Comparison of ENCODE assay signal across 8 cellular contexts in the genomic region with DNA sequence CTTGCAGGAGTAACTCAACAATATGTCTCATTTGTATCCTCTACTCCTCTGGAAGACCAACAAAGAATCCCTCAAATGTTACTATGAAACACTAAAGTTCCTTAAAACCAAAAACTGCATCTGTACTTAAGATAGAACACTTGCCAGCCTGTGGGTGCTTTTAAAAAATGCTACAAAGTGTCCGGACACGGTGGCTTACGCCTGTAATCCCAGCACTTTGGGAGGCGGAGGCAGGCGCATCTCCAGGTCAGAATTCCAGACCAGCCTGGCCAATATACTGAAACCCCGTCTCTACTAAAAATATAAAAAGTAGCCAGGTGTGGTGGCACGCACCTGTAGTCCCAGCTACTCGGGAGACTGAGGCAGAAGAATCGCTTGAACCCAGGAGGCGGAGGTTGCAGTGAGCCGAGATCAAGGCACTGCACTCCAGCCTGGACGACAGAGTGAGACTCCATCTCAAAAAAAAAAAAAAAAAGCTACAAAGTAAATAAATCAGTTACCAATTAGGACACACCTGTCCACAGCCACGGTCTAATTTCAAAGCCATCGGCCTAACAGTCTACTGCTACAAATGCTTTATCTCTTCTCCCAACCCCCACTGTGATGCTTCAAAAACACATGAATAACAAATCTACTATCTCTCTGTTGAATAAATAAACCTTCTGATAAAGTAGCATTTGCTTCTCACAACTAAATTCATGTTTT. TPM values are rescaled to one million over a fixed set of nuclear protein-coding genes. Genes with fewer than 3 reads are reported as not detected.
A peak's percentile ranks its signal among the peaks of the same experiment; 100 is the strongest.
DNase-seq lines count a peak whose midpoint lies in the region; ATAC-seq and TF ChIP-seq lines count a peak whose summit lies in the region.
"Not testable (repeated sequence)": the region's sequence is repeated elsewhere in the genome, so short reads cannot be mapped to it uniquely, and the experiment has no call there.

No MANE protein-coding gene starts in this region.

- CTCF ChIA-PET in CD8-positive, alpha-beta T cell (lab: Charles Lee); activated B cell treated with CpG ODN at 0.5 μM for 24 hours (lab: Charles Lee): not testable (repeated sequence)

- POLR2A ChIA-PET in CD8-positive, alpha-beta T cell (lab: Charles Lee); activated B cell treated with CpG ODN at 0.5 μM for 24 hours (lab: Charles Lee); naive thymus-derived CD8-positive, alpha-beta T cell (lab: Charles Lee): not testable (repeated sequence)

- H3K4me3 Mint-ChIP-seq in CD8-positive, alpha-beta T cell = peak overlapping the region; percentile 97
- H3K4me3 Mint-ChIP-seq in activated B cell treated with CpG ODN at 0.5 μM for 24 hours = peak overlapping the region; percentile 99
- peak overlapping the region; percentile 55 to 100 (median 98) for H3K4me3 Mint-ChIP-seq in naive thymus-derived CD8-positive, alpha-beta T cell
- peak overlapping the region; percentile 98 for H3K4me3 Mint-ChIP-seq in stimulated activated memory B cell treated with anti-CD40 and anti-IgM and Interleukin-4, amounts not matched to agents 10 μg/mL and 1 μg/mL and 100 μg/mL, for 72 hours

- not testable (repeated sequence) for H3K9me3 Mint-ChIP-seq in CD8-positive, alpha-beta T cell; activated B cell treated with CpG ODN at 0.5 μM for 24 hours; naive thymus-derived CD8-positive, alpha-beta T cell; stimulated activated memory B cell treated with anti-CD40 and anti-IgM and Interleukin-4, amounts not matched to agents 10 μg/mL and 1 μg/mL and 100 μg/mL, for 72 hours

- not testable (repeated sequence) for ATAC-seq in CD8-positive, alpha-beta T cell; activated B cell treated with CpG ODN at 0.5 μM for 24 hours (ENCODE audit: low read depth); body of pancreas; naive thymus-derived CD8-positive, alpha-beta T cell; stimulated activated memory B cell treated with anti-CD40 and anti-IgM and Interleukin-4, amounts not matched to agents 10 μg/mL and 1 μg/mL and 100 μg/mL, for 72 hours

- not testable (repeated sequence) for DNase-seq in CD8-positive, alpha-beta T cell; activated B cell treated with CpG ODN at 0.5 μM for 24 hours; left ventricle myocardium inferior; naive thymus-derived CD8-positive, alpha-beta T cell
- DNase-seq in NCI-H345 treated with DMSO at 0.1 percent for 48 hours (lab: John Stamatoyannopoulos, UW; ENCODE audit: unreplicated experiment) (peak; percentile 54), body of pancreas (peak in 2 of 4 donors; percentile 8 to 17)

- not testable (repeated sequence) for TF ChIP-seq CTCF in CD8-positive, alpha-beta T cell (IDR thresholded peaks at IDR 0.05); activated B cell treated with CpG ODN at 0.5 μM for 24 hours (IDR thresholded peaks at IDR 0.05); body of pancreas (IDR thresholded peaks at IDR 0.05); left ventricle myocardium inferior (IDR thresholded peaks at IDR 0.05; ENCODE audit: borderline replicate concordance)

- WGBS in body of pancreas, 2 donors = 40% methylated on average over 14 of the region's 14 CpGs

- H3K36me3 ChIP-seq in CD8-positive, alpha-beta T cell (ENCODE audit: insufficient read depth, low read length) = peaks cover 12% of the 10 kb centered on the region
- H3K36me3 ChIP-seq in HUES48 (ENCODE audit: control insufficient read depth, insufficient read depth, low read length) = peaks cover 16% of the 10 kb centered on the region
- H3K36me3 ChIP-seq in body of pancreas (replicated peaks in 1 of 2; ENCODE audit: insufficient read depth in 1 of 2, low read depth in 2 of 2) = not testable (repeated sequence)
- H3K36me3 ChIP-seq in left ventricle myocardium inferior = peaks cover 20% of the 10 kb centered on the region

- not testable (repeated sequence) for H3K27me3 ChIP-seq in CD8-positive, alpha-beta T cell (ENCODE audit: insufficient read depth, low read length); HUES48 (ENCODE audit: control insufficient read depth, insufficient read depth, low read length); body of pancreas; left ventricle myocardium inferior (ENCODE audit: low read depth)

- not testable (repeated sequence) for H3K27me3 Mint-ChIP-seq in CD8-positive, alpha-beta T cell (ENCODE audit: low read depth); activated B cell treated with CpG ODN at 0.5 μM for 24 hours; naive thymus-derived CD8-positive, alpha-beta T cell; stimulated activated memory B cell treated with anti-CD40 and anti-IgM and Interleukin-4, amounts not matched to agents 10 μg/mL and 1 μg/mL and 100 μg/mL, for 72 hours

- H3K36me3 Mint-ChIP-seq in CD8-positive, alpha-beta T cell = peaks cover 42% of the 10 kb centered on the region
- peaks cover 41% of the 10 kb centered on the region for H3K36me3 Mint-ChIP-seq in activated B cell treated with CpG ODN at 0.5 μM for 24 hours (ENCODE audit: low read depth)
- peaks cover 5 to 30% (median 13%) of the 10 kb centered on the region in 3 donors for H3K36me3 Mint-ChIP-seq in naive thymus-derived CD8-positive, alpha-beta T cell
- peaks cover 22% of the 10 kb centered on the region for H3K36me3 Mint-ChIP-seq in stimulated activated memory B cell treated with anti-CD40 and anti-IgM and Interleukin-4, amounts not matched to agents 10 μg/mL and 1 μg/mL and 100 μg/mL, for 72 hours

- H3K27ac Mint-ChIP-seq in CD8-positive, alpha-beta T cell = peak overlapping the region; percentile 1
- H3K27ac Mint-ChIP-seq in activated B cell treated with CpG ODN at 0.5 μM for 24 hours; stimulated activated memory B cell treated with anti-CD40 and anti-IgM and Interleukin-4, amounts not matched to agents 10 μg/mL and 1 μg/mL and 100 μg/mL, for 72 hours: not testable (repeated sequence)
- peak overlapping the region in 9 of 10 donors; percentile 4 to 99 (median 65) for H3K27ac Mint-ChIP-seq in naive thymus-derived CD8-positive, alpha-beta T cell

- H3K27ac ChIP-seq in CD8-positive, alpha-beta T cell (ENCODE audit: low read depth, low read length); left ventricle myocardium inferior (replicated peaks): not testable (repeated sequence)
- H3K27ac ChIP-seq in HUES48 (ENCODE audit: low read depth, low read length) (peak overlapping the region; percentile 2), body of pancreas (peak overlapping the region in 3 of 4 donors; percentile 95 to 99 (median 96))

- TF ChIP-seq POLR2A in body of pancreas (IDR thresholded peaks at IDR 0.05) = not testable (repeated sequence)

- H3K4me3 ChIP-seq in CD8-positive, alpha-beta T cell (ENCODE audit: low read depth, low read length); body of pancreas: not testable (repeated sequence)
- H3K4me3 ChIP-seq in HUES48 (ENCODE audit: low read depth, low read length) = peak overlapping the region; percentile 98
- peak overlapping the region; percentile 93 for H3K4me3 ChIP-seq in left ventricle myocardium inferior

- intact Hi-C loops in CD8-positive, alpha-beta T cell (cut with DNase I, micrococcal nuclease) = loop anchor here in 1 of 2 experiments (5.0 to 10.0 kb wide), 4 partner anchors 35 to 582 kb away; a partner anchor contains a TSS
- intact Hi-C loops in activated B cell treated with CpG ODN at 0.5 μM for 24 hours (cut with micrococcal nuclease) = loop anchor here (10.0 kb wide), 1 partner anchor 268 kb away; no protein-coding TSS in a partner anchor
- intact Hi-C loops in body of pancreas (cut with DNase I); left ventricle myocardium inferior (cut with micrococcal nuclease): not testable (repeated sequence)

- H3K9ac ChIP-seq in HUES48 (ENCODE audit: low read depth, low read length) = not testable (repeated sequence)

- H3K4me1 ChIP-seq in CD8-positive, alpha-beta T cell (ENCODE audit: insufficient read depth, low read length) = peaks cover 50% of the 10 kb centered on the region
- H3K4me1 ChIP-seq in HUES48 (ENCODE audit: control insufficient read depth, insufficient read depth, low read length) = peaks cover 13% of the 10 kb centered on the region; the same call in 1 of the 2 replicates
- H3K4me1 ChIP-seq in body of pancreas = peaks cover 47% of the 10 kb centered on the region
- peaks cover 78% of the 10 kb centered on the region for H3K4me1 ChIP-seq in left ventricle myocardium inferior

- peaks cover 51% of the 10 kb centered on the region for H3K4me1 Mint-ChIP-seq in CD8-positive, alpha-beta T cell (ENCODE audit: low read depth)
- H3K4me1 Mint-ChIP-seq in activated B cell treated with CpG ODN at 0.5 μM for 24 hours = peaks cover 61% of the 10 kb centered on the region
- H3K4me1 Mint-ChIP-seq in naive thymus-derived CD8-positive, alpha-beta T cell = peaks cover 20 to 70% (median 63%) of the 10 kb centered on the region in 4 donors
- H3K4me1 Mint-ChIP-seq in stimulated activated memory B cell treated with anti-CD40 and anti-IgM and Interleukin-4, amounts not matched to agents 10 μg/mL and 1 μg/mL and 100 μg/mL, for 72 hours = peaks cover 55% of the 10 kb centered on the region

- not testable (repeated sequence) for H3K9me3 ChIP-seq in CD8-positive, alpha-beta T cell (ENCODE audit: low read length); HUES48 (ENCODE audit: control insufficient read depth, insufficient read depth, low read length); body of pancreas; left ventricle myocardium inferior (replicated peaks)

RNA-seq across cellular contexts. Expression of a gene that starts 3.2 kb away (rescaled TPM):
- 100 to 1,000 TPM; 190 to 191 TPM for total RNA-seq in CD8-positive, alpha-beta T cell
- total RNA-seq in activated B cell treated with CpG ODN at 0.5 μM for 24 hours (132 and 137 TPM in 2 replicates), body of pancreas (10 to 100 TPM; 30.9 to 32.3 TPM), left ventricle myocardium inferior (80.1 TPM)
- total RNA-seq in naive thymus-derived CD8-positive, alpha-beta T cell = 100 to 1,000 TPM; 175 to 189 TPM
- 100 to 1,000 TPM in 2 of 3 donors, 10 to 100 TPM in 1; 94.0 to 126 (median 113) TPM for polyA plus RNA-seq in naive thymus-derived CD8-positive, alpha-beta T cell
